Comparison of ENCODE assay signal across 23 cellular contexts in genomic region chr1:100861379-100861778, GRCh38. TPM values are rescaled to one million over a fixed set of nuclear protein-coding genes. Genes with fewer than 3 reads are reported as not detected.
DNase-seq lines count a peak whose midpoint lies in the region; ATAC-seq and TF ChIP-seq lines count a peak whose summit lies in the region.
"Had no signal": no experiment of that assay in that cellular context is flagged by ENCODE, and none has a peak within 500 bp of the region (broad histone marks: within the 10 kb centered on the region; RNA-seq: fewer than 3 reads in every experiment).

No MANE protein-coding gene starts in this region.

- no peak overlapping the region for H3K4me3 ChIP-seq in osteoblast (ENCODE audit: insufficient read depth, low read length)
- H3K4me3 ChIP-seq in mucosa of descending colon, result no peak overlapping the region
- H3K4me3 ChIP-seq: adrenal gland, GM12878, MG63, skin epidermis, thoracic aorta had no signal

- no peaks in the 10 kb centered on the region for H3K9me3 ChIP-seq in osteoblast (ENCODE audit: low read depth, low read length)
- H3K9me3 ChIP-seq in mucosa of descending colon, result no peaks in the 10 kb centered on the region
- H3K9me3 ChIP-seq: adrenal gland, MG63, thoracic aorta had no signal

- H3K36me3 ChIP-seq in osteoblast (ENCODE audit: insufficient read depth, low read length) (no peaks in the 10 kb centered on the region), mucosa of descending colon (ENCODE audit: low read depth) (no peaks in the 10 kb centered on the region)
- H3K36me3 ChIP-seq: adrenal gland, MG63, thoracic aorta had no signal

- H2AFZ ChIP-seq in osteoblast (ENCODE audit: low read length), result no peak overlapping the region

- H3K4me1 ChIP-seq in osteoblast (ENCODE audit: insufficient read depth, low read length), result peaks cover 42% of the 10 kb centered on the region
- H3K4me1 ChIP-seq in mucosa of descending colon (ENCODE audit: low read depth), result no peaks in the 10 kb centered on the region

- H4K20me1 ChIP-seq in osteoblast (ENCODE audit: insufficient read depth, low read length), result no peaks in the 10 kb centered on the region

- no peaks in the 10 kb centered on the region for H3K79me2 ChIP-seq in osteoblast (ENCODE audit: insufficient read depth, low read length)

- intact Hi-C loops in mucosa of descending colon (cut with DNase I, micrococcal nuclease), result loop anchor here in 1 of 2 donors (10.0 kb wide), 1 partner anchor 257 kb away; no protein-coding TSS in a partner anchor

- DNase-seq in Ammon's horn (ENCODE audit: low spot score) (peak; percentile 31), MV-4-11 (lab: John Stamatoyannopoulos, UW) (peak; percentile 64), fibroblast of gingiva (ENCODE audit: low read depth) (peak; percentile 45), osteoblast (ENCODE audit: insufficient read length, low spot score, missing footprints) (peak; percentile 53), substantia nigra (lab: John Stamatoyannopoulos, UW) (no peak), glomerular visceral epithelial cell (ENCODE audit: extremely low spot score) (no peak), mucosa of descending colon (no peak), NCI-H2081 (lab: John Stamatoyannopoulos, UW) (no peak)
- DNase-seq: activated CD4-positive, CD25-positive, alpha-beta regulatory T cell treated with anti-CD3 and anti-CD28 coated beads, Interleukin-2, amount 50 U/mL, for 72 hours; activated CD8-positive, alpha-beta T cell treated with anti-CD3 and anti-CD28 coated beads, Interleukin-2, amount 10 ng/mL, durations not matched to agents 7 days and 5 days; activated gamma-delta T cell treated with Interleukin-2 at 50 U/mL for 16 hours; activated T-cell treated with anti-CD3 and anti-CD28 coated beads, Interleukin-2, amount 50 U/mL, for 1 hour; adrenal gland; left colon; MG63; NCI-H1694 treated with DMSO at 0.1 percent for 48 hours; NCI-H748 treated with DMSO at 0.1 percent for 48 hours; stimulated activated CD4-positive, alpha-beta T cell treated with anti-CD3 and anti-CD28 coated beads, Interleukin-1b, Interleukin-23, amount 100 ng/mL, for 48 hours; T1000 had no signal

- TF ChIP-seq CTCF in osteoblast (IDR thresholded peaks at IDR 0.05; ENCODE audit: extremely low read depth, low read depth, low read length), result no peak
- no peak for TF ChIP-seq CTCF in mucosa of descending colon (IDR thresholded peaks at IDR 0.05)

- H3K27me3 ChIP-seq in osteoblast (ENCODE audit: insufficient read depth, low read length), result no peaks in the 10 kb centered on the region
- H3K27me3 ChIP-seq: adrenal gland, MG63 had no signal

- peak overlapping the region; percentile 93 for H3K27ac ChIP-seq in osteoblast (ENCODE audit: low read depth, low read length)
- H3K27ac ChIP-seq in substantia nigra (ENCODE audit: low read depth, low read length, poor library complexity, severe bottlenecking), result no peak overlapping the region
- H3K27ac ChIP-seq: adrenal gland, skin epidermis, thoracic aorta had no signal

- ATAC-seq in mucosa of descending colon, result no peak
- ATAC-seq: activated CD8-positive, alpha-beta T cell treated with anti-CD3 and anti-CD28 coated beads, Interleukin-2, amount 10 ng/mL, durations not matched to agents 7 days and 5 days; GM12878; left colon; stimulated activated effector memory CD8-positive, alpha-beta T cell treated with anti-CD3 and anti-CD28 coated beads, Interleukin-12 subunit alpha, Interleukin-12 subunit beta, amount 100 ng/mL, for 72 hours had no signal

- no peak overlapping the region for H3K4me2 ChIP-seq in osteoblast (ENCODE audit: insufficient read depth, low read length)

RNA-seq across cellular contexts. Expression of gene EXTL2, which starts 33.3 kb away (rescaled TPM):
- total RNA-seq in osteoblast (36.2 and 42.1 TPM in 2 replicates), mucosa of descending colon (10 to 100 TPM in 1 of 3 donors, 1 to 10 TPM in 2; 4.7 to 13.4 (median 4.8) TPM)

RNA-seq across cellular contexts. Expression of gene SLC30A7, which starts 34.5 kb away (rescaled TPM):
- total RNA-seq in osteoblast, result 69.8 and 86.3 TPM in 2 replicates
- 10 to 100 TPM; 27.3 to 37.0 (median 35.7) TPM for total RNA-seq in mucosa of descending colon

Comparison
In these comparisons a context has a peak if more than half of its experiments do, and no peak if none do; other contexts are left out.
1. DNase-seq: peak in Ammon's horn (single experiment), MV-4-11 (single experiment), fibroblast of gingiva (single experiment) and osteoblast (single experiment); none in substantia nigra (0 of 49), glomerular visceral epithelial cell (single experiment), mucosa of descending colon (0 of 3) and NCI-H2081 (0 of 2).